ENCODE assay signal across 27 cellular contexts in genomic region chr2:164800572-164800971, GRCh38.
"Had no signal": no experiment of that assay in that cellular context is flagged by ENCODE, and none has a peak within 500 bp of the region (broad histone marks: within the 10 kb centered on the region; RNA-seq: fewer than 3 reads in every experiment).

No MANE protein-coding gene starts in this region.

- H3K36me3 ChIP-seq: left lung, lower lobe of right lung, ovary, right atrium auricular region, right lobe of liver, stomach, tibial nerve, uterus had no signal

- H3K4me2 ChIP-seq: smooth muscle cell had no signal

- H3K27ac ChIP-seq: left lung, lower lobe of right lung, ovary, right atrium auricular region, right lobe of liver, tibial nerve, uterus had no signal

- DNase-seq: hypothalamus; immature natural killer cell; kidney; left colon; left lung; lower lobe of right lung; mammary epithelial cell; mesendoderm; midbrain; mucosa of descending colon; naive thymus-derived CD4-positive, alpha-beta T cell; ovary; right lobe of liver; stimulated activated CD4-positive, alpha-beta T cell treated with anti-CD3 and anti-CD28 coated beads, Interleukin-1b, Interleukin-23, amount 100 ng/mL, for 48 hours; stimulated activated CD4-positive, alpha-beta T cell treated with anti-CD3 and anti-CD28 coated beads, Interleukin-2, amount 100 ng/mL, for 48 hours; stimulated activated CD4-positive, alpha-beta T cell treated with anti-CD3 and anti-CD28 coated beads, Interleukin-4, amount 100 ng/mL, for 4 hours; stimulated activated CD8-positive, alpha-beta memory T cell treated with anti-CD3 and anti-CD28 coated beads, Interleukin-4, amount 100 ng/mL, for 48 hours; stimulated activated naive CD8-positive, alpha-beta T cell treated with anti-CD3 and anti-CD28 coated beads, Interleukin-15, Interleukin-2, amounts not matched to agents 100 U/mL and 50 U/mL, for 24 hours; stomach; uterus had no signal

- H3K9me3 ChIP-seq: left lung, lower lobe of right lung, mucosa of descending colon, ovary, right atrium auricular region, right lobe of liver, stomach, tibial nerve, uterus had no signal

- H3K4me1 ChIP-seq: right atrium auricular region, uterus had no signal

- H3K27me3 Mint-ChIP-seq: progenitor cell of endocrine pancreas; stimulated activated memory B cell treated with anti-CD40 and anti-IgM and Interleukin-4, amounts not matched to agents 10 μg/mL and 1 μg/mL and 100 μg/mL, for 72 hours; type B pancreatic cell had no signal

- H3K9me3 Mint-ChIP-seq: immature natural killer cell; stimulated activated memory B cell treated with anti-CD40 and anti-IgM and Interleukin-4, amounts not matched to agents 10 μg/mL and 1 μg/mL and 100 μg/mL, for 72 hours; type B pancreatic cell had no signal

- H3K4me3 Mint-ChIP-seq: immature natural killer cell; naive thymus-derived CD4-positive, alpha-beta T cell; natural killer cell treated with Interleukin-12 subunit alpha and Interleukin-12 subunit beta and Interleukin-15 and Interleukin-18, amount 100 ng/mL, for 72 hours; stimulated activated memory B cell treated with anti-CD40 and anti-IgM and Interleukin-4, amounts not matched to agents 10 μg/mL and 1 μg/mL and 100 μg/mL, for 72 hours; type B pancreatic cell had no signal

- H3K27me3 ChIP-seq: left lung, ovary, right atrium auricular region, right lobe of liver, stomach, tibial nerve, uterus had no signal

- H3K36me3 Mint-ChIP-seq: immature natural killer cell; naive thymus-derived CD4-positive, alpha-beta T cell; natural killer cell treated with Interleukin-12 subunit alpha and Interleukin-12 subunit beta and Interleukin-15 and Interleukin-18, amount 100 ng/mL, for 72 hours; stimulated activated memory B cell treated with anti-CD40 and anti-IgM and Interleukin-4, amounts not matched to agents 10 μg/mL and 1 μg/mL and 100 μg/mL, for 72 hours had no signal

- ATAC-seq: left colon; left lung; lower lobe of right lung; mucosa of descending colon; naive thymus-derived CD4-positive, alpha-beta T cell; natural killer cell treated with Interleukin-12 subunit alpha and Interleukin-12 subunit beta and Interleukin-15 and Interleukin-18, amount 100 ng/mL, for 72 hours; stimulated activated memory B cell treated with anti-CD40 and anti-IgM and Interleukin-4, amounts not matched to agents 10 μg/mL and 1 μg/mL and 100 μg/mL, for 72 hours; stimulated activated naive CD8-positive, alpha-beta T cell treated with anti-CD3 and anti-CD28 coated beads, Interleukin-15, Interleukin-2, amounts not matched to agents 100 U/mL and 50 U/mL, for 24 hours had no signal

- H3K4me3 ChIP-seq: left lung, lower lobe of right lung, mucosa of descending colon, ovary, right atrium auricular region, right lobe of liver, smooth muscle cell, stomach, tibial nerve, uterus had no signal

- H3K27ac Mint-ChIP-seq: immature natural killer cell; naive thymus-derived CD4-positive, alpha-beta T cell; natural killer cell treated with Interleukin-12 subunit alpha and Interleukin-12 subunit beta and Interleukin-15 and Interleukin-18, amount 100 ng/mL, for 72 hours; progenitor cell of endocrine pancreas; stimulated activated memory B cell treated with anti-CD40 and anti-IgM and Interleukin-4, amounts not matched to agents 10 μg/mL and 1 μg/mL and 100 μg/mL, for 72 hours; type B pancreatic cell had no signal
